Comparison of ENCODE assay signal across 10 cellular contexts in genomic region chr1:44407430-44408180, GRCh38. TPM values are rescaled to one million over a fixed set of nuclear protein-coding genes. Genes with fewer than 3 reads are reported as not detected.
A peak's percentile ranks its signal among the peaks of the same experiment; 100 is the strongest.
DNase-seq lines count a peak whose midpoint lies in the region; ATAC-seq lines count a peak whose summit lies in the region.
"Had no signal": no experiment of that assay in that cellular context is flagged by ENCODE, and none has a peak within 500 bp of the region (broad histone marks: within the 10 kb centered on the region; RNA-seq: fewer than 3 reads in every experiment).

No MANE protein-coding gene starts in this region.

- no peak overlapping the region for H3K27ac ChIP-seq in right cardiac atrium (ENCODE audit: low read length)

- peak in 2 of 3 experiments; percentile 54 to 56 for DNase-seq in NCI-H1417 (lab: John Stamatoyannopoulos, UW)
- DNase-seq in NCI-H1417 treated with DMSO at 0.1 percent for 48 hours (lab: John Stamatoyannopoulos, UW) = no peak
- no peak for DNase-seq in activated T-cell treated with anti-CD3 and anti-CD28 coated beads, Interleukin-2, amount 50 U/mL, for 4 hours
- DNase-seq in right cardiac atrium = peak in 2 of 3 donors; percentile 37 to 50
- DNase-seq in stimulated activated CD8-positive, alpha-beta memory T cell treated with anti-CD3 and anti-CD28 coated beads, Interleukin-4, amount 100 ng/mL, for 48 hours = peak; percentile 29
- DNase-seq in 8988T = no peak
- DNase-seq: stimulated activated naive CD4-positive, alpha-beta T cell treated with Interleukin-2 at 50 U/mL for 16 hours had no signal

- no peaks in the 10 kb centered on the region for H3K9me3 ChIP-seq in right cardiac atrium (ENCODE audit: control insufficient read depth, low read length)
- H3K9me3 ChIP-seq: A549 had no signal

- no peaks in the 10 kb centered on the region for H3K27me3 ChIP-seq in right cardiac atrium (ENCODE audit: control insufficient read depth, insufficient read depth)

- H3K9me3 Mint-ChIP-seq in activated T-cell treated with anti-CD3 and anti-CD28 coated beads, Interleukin-2, amount 50 U/mL, for 4 hours = no peaks in the 10 kb centered on the region

- H3K4me3 ChIP-seq in right cardiac atrium (ENCODE audit: low read length) = peak overlapping the region; percentile 26

- intact Hi-C loops in right cardiac atrium (cut with DNase I) = no loop called here

- peaks cover 33% of the 10 kb centered on the region for H3K4me1 Mint-ChIP-seq in activated T-cell treated with anti-CD3 and anti-CD28 coated beads, Interleukin-2, amount 50 U/mL, for 4 hours (ENCODE audit: low read depth)

- H3K36me3 Mint-ChIP-seq in activated T-cell treated with anti-CD3 and anti-CD28 coated beads, Interleukin-2, amount 50 U/mL, for 4 hours (ENCODE audit: insufficient read depth) = no peaks in the 10 kb centered on the region

- H3K4me3 Mint-ChIP-seq in activated T-cell treated with anti-CD3 and anti-CD28 coated beads, Interleukin-2, amount 50 U/mL, for 4 hours = peak overlapping the region; percentile 49

- peaks cover 4% of the 10 kb centered on the region for H3K4me1 ChIP-seq in right cardiac atrium (ENCODE audit: control insufficient read depth, insufficient read depth, low read length)

- 2% methylated on average over 83 of the region's 83 CpGs for WGBS in right cardiac atrium

- peaks cover 52% of the 10 kb centered on the region for H3K27me3 Mint-ChIP-seq in activated T-cell treated with anti-CD3 and anti-CD28 coated beads, Interleukin-2, amount 50 U/mL, for 4 hours (ENCODE audit: low read depth)

- ATAC-seq in activated T-cell treated with anti-CD3 and anti-CD28 coated beads, Interleukin-2, amount 50 U/mL, for 4 hours = no peak
- ATAC-seq in right cardiac atrium (no peak), GM18498 (IDR thresholded peaks at IDR 0.05; ENCODE audit: unreplicated experiment) (no peak), HG02798 (IDR thresholded peaks at IDR 0.05; ENCODE audit: poor library complexity, unreplicated experiment) (no peak)

RNA-seq across cellular contexts. Expression of gene RNF220, which starts 2.5 kb away (rescaled TPM):
- 100 to 1,000 TPM; 130 to 140 (median 139) TPM for total RNA-seq in activated T-cell treated with anti-CD3 and anti-CD28 coated beads, Interleukin-2, amount 50 U/mL, for 4 hours
- 10 to 100 TPM; 56.0 to 81.7 (median 69.3) TPM for total RNA-seq in right cardiac atrium
- polyA plus RNA-seq in right cardiac atrium = 74.1 TPM

RNA-seq across cellular contexts. Expression of gene ERI3, which starts 52.5 kb away (rescaled TPM):
- total RNA-seq in activated T-cell treated with anti-CD3 and anti-CD28 coated beads, Interleukin-2, amount 50 U/mL, for 4 hours = 10 to 100 TPM; 66.8 to 70.8 (median 70.3) TPM
- total RNA-seq in right cardiac atrium = 10 to 100 TPM; 47.1 to 56.3 (median 52.2) TPM
- 36.4 TPM for polyA plus RNA-seq in right cardiac atrium

Comparison
In these comparisons a context has a peak if more than half of its experiments do, and no peak if none do; other contexts are left out.
1. DNase-seq: peak in NCI-H1417 (2 of 3), right cardiac atrium (2 of 3) and stimulated activated CD8-positive, alpha-beta memory T cell treated with anti-CD3 and anti-CD28 coated beads, Interleukin-4, amount 100 ng/mL, for 48 hours (single experiment); none in NCI-H1417 treated with DMSO at 0.1 percent for 48 hours (single experiment), activated T-cell treated with anti-CD3 and anti-CD28 coated beads, Interleukin-2, amount 50 U/mL, for 4 hours (single experiment) and 8988T (single experiment).